In the genomic region with DNA sequence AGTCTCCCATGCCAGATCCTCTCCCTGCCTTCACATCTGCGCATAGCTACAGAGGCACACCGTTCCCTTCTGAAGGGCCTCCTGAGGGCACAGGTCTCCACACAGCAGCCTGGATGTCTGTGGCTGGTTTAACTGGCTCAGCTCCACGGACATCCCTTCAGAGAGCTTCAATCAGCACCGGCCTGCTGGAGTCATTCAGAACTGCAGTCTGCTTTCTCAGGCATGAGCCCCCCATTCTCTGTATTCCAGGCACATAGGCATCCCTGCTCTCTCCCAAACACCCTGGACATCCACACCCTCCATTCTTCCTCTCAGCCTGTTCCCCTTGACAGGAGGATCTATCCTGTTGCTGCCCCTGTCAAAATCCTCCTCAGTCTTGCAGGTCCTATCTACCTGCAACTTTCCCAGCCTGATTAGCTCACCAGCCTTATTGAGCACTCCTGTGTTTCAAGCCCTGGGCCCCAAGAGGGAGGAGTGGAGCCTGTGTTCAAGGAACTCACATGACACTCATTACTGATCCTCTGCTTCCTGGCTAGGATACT, we compare ENCODE assay signal across 1 cellular context.
TF ChIP-seq lines count a peak whose summit lies in the region.

No MANE protein-coding gene starts in this region.

TF ChIP-seq in HepG2, 621 proteins besides CTCF, POLR2A, EP300 and RAD21 (continued from another document and continues in another):
- TF ChIP-seq, protein P1, sequence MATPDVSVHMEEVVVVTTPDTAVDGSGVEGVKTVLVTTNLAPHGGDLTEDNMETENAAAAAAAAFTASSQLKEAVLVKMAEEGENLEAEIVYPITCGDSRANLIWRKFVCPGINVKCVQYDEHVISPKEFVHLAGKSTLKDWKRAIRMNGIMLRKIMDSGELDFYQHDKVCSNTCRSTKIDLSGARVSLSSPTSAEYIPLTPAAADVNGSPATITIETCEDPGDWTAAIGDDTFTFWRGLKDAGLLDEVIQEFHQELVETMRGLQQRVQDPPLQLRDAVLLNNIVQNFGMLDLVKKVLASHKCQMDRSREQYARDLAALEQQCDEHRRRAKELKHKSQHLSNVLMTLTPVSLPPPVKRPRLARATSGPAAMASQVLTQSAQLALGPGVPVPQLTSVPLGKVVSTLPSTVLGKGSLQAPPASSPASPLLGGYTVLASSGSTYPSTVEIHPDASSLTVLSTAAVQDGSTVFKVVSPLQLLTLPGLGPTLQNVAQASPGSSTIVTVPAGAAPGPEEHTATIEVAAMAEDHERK (CRISPR knock-in tag; IDR thresholded peaks at IDR 0.05; ENCODE audit: low read depth), result no peak
- no peak for TF ChIP-seq ZNF251 (CRISPR knock-in tag; IDR thresholded peaks at IDR 0.05)
- TF ChIP-seq ZNF788 (CRISPR knock-in tag; IDR thresholded peaks at IDR 0.05; ENCODE audit: borderline replicate concordance), result no peak
- no peak for TF ChIP-seq TBP (CRISPR knock-in tag; IDR thresholded peaks at IDR 0.05)
- TF ChIP-seq SIX1 (CRISPR knock-in tag; IDR thresholded peaks at IDR 0.05; ENCODE audit: borderline replicate concordance), result no peak
- TF ChIP-seq IRX3 (CRISPR knock-in tag; IDR thresholded peaks at IDR 0.05; ENCODE audit: borderline replicate concordance, low read depth), result no peak
- TF ChIP-seq ZSCAN21 (CRISPR knock-in tag; IDR thresholded peaks at IDR 0.05; ENCODE audit: borderline replicate concordance), result no peak
- peak; percentile 73; the same call in 1 of the 2 replicates for TF ChIP-seq ZNF879 (CRISPR knock-in tag; IDR thresholded peaks at IDR 0.05)
- TF ChIP-seq CCDC6 (CRISPR knock-in tag; IDR thresholded peaks at IDR 0.05), result no peak
- TF ChIP-seq, protein P2, sequence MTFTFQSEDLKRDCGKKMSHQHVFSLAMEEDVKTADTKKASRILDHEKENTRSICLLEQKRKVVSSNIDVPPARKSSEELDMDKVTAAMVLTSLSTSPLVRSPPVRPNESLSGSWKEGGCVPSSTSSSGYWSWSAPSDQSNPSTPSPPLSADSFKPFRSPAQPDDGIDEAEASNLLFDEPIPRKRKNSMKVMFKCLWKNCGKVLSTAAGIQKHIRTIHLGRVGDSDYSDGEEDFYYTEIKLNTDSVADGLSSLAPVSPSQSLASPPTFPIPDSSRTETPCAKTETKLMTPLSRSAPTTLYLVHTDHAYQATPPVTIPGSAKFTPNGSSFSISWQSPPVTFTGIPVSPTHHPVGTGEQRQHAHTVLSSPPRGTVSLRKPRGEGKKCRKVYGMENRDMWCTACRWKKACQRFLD (CRISPR knock-in tag; IDR thresholded peaks at IDR 0.05; ENCODE audit: borderline replicate concordance), result no peak
- TF ChIP-seq, protein P3, sequence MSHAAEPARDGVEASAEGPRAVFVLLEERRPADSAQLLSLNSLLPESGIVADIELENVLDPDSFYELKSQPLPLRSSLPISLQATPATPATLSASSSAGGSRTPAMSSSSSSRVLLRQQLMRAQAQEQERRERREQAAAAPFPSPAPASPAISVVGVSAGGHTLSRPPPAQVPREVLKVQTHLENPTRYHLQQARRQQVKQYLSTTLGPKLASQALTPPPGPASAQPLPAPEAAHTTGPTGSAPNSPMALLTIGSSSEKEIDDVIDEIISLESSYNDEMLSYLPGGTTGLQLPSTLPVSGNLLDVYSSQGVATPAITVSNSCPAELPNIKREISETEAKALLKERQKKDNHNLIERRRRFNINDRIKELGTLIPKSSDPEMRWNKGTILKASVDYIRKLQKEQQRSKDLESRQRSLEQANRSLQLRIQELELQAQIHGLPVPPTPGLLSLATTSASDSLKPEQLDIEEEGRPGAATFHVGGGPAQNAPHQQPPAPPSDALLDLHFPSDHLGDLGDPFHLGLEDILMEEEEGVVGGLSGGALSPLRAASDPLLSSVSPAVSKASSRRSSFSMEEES (CRISPR knock-in tag; IDR thresholded peaks at IDR 0.05), result peak; percentile 98
- no peak for TF ChIP-seq ZNF678 (CRISPR knock-in tag; IDR thresholded peaks at IDR 0.05)
- no peak for TF ChIP-seq HCFC1 (IDR thresholded peaks at IDR 0.05; ENCODE audit: low read depth, low read length)
- TF ChIP-seq, protein P4, sequence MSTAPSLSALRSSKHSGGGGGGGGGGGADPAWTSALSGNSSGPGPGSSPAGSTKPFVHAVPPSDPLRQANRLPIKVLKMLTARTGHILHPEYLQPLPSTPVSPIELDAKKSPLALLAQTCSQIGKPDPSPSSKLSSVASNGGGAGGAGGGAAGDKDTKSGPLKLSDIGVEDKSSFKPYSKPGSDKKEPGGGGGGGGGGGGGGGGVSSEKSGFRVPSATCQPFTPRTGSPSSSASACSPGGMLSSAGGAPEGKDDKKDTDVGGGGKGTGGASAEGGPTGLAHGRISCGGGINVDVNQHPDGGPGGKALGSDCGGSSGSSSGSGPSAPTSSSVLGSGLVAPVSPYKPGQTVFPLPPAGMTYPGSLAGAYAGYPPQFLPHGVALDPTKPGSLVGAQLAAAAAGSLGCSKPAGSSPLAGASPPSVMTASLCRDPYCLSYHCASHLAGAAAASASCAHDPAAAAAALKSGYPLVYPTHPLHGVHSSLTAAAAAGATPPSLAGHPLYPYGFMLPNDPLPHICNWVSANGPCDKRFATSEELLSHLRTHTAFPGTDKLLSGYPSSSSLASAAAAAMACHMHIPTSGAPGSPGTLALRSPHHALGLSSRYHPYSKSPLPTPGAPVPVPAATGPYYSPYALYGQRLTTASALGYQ (CRISPR knock-in tag; IDR thresholded peaks at IDR 0.05), result no peak
- TF ChIP-seq ZNF160 (CRISPR knock-in tag; IDR thresholded peaks at IDR 0.05), result no peak
- TF ChIP-seq, protein P5, sequence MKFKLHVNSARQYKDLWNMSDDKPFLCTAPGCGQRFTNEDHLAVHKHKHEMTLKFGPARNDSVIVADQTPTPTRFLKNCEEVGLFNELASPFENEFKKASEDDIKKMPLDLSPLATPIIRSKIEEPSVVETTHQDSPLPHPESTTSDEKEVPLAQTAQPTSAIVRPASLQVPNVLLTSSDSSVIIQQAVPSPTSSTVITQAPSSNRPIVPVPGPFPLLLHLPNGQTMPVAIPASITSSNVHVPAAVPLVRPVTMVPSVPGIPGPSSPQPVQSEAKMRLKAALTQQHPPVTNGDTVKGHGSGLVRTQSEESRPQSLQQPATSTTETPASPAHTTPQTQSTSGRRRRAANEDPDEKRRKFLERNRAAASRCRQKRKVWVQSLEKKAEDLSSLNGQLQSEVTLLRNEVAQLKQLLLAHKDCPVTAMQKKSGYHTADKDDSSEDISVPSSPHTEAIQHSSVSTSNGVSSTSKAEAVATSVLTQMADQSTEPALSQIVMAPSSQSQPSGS (CRISPR knock-in tag; IDR thresholded peaks at IDR 0.05), result 0 out of 2 replicates have a peak, but pooled peaks have one; percentile 10
- TF ChIP-seq PHF20 (CRISPR knock-in tag; IDR thresholded peaks at IDR 0.05), result no peak
- TF ChIP-seq, protein P6, sequence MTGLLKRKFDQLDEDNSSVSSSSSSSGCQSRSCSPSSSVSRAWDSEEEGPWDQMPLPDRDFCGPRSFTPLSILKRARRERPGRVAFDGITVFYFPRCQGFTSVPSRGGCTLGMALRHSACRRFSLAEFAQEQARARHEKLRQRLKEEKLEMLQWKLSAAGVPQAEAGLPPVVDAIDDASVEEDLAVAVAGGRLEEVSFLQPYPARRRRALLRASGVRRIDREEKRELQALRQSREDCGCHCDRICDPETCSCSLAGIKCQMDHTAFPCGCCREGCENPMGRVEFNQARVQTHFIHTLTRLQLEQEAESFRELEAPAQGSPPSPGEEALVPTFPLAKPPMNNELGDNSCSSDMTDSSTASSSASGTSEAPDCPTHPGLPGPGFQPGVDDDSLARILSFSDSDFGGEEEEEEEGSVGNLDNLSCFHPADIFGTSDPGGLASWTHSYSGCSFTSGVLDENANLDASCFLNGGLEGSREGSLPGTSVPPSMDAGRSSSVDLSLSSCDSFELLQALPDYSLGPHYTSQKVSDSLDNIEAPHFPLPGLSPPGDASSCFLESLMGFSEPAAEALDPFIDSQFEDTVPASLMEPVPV (CRISPR knock-in tag; IDR thresholded peaks at IDR 0.05), result 0 out of 2 replicates have a peak, but pooled peaks have one; percentile 54
- TF ChIP-seq GATAD1 (CRISPR knock-in tag; IDR thresholded peaks at IDR 0.05), result no peak
- no peak for TF ChIP-seq ZNF761 (CRISPR knock-in tag; conservative IDR thresholded peaks at IDR 0.05)
- TF ChIP-seq, protein P7, sequence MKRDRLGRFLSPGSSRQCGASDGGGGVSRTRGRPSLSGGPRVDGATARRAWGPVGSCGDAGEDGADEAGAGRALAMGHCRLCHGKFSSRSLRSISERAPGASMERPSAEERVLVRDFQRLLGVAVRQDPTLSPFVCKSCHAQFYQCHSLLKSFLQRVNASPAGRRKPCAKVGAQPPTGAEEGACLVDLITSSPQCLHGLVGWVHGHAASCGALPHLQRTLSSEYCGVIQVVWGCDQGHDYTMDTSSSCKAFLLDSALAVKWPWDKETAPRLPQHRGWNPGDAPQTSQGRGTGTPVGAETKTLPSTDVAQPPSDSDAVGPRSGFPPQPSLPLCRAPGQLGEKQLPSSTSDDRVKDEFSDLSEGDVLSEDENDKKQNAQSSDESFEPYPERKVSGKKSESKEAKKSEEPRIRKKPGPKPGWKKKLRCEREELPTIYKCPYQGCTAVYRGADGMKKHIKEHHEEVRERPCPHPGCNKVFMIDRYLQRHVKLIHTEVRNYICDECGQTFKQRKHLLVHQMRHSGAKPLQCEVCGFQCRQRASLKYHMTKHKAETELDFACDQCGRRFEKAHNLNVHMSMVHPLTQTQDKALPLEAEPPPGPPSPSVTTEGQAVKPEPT (CRISPR knock-in tag; IDR thresholded peaks at IDR 0.05; ENCODE audit: low read depth), result no peak
- no peak for TF ChIP-seq HDAC1 (CRISPR knock-in tag; IDR thresholded peaks at IDR 0.05)
- TF ChIP-seq, protein P8, sequence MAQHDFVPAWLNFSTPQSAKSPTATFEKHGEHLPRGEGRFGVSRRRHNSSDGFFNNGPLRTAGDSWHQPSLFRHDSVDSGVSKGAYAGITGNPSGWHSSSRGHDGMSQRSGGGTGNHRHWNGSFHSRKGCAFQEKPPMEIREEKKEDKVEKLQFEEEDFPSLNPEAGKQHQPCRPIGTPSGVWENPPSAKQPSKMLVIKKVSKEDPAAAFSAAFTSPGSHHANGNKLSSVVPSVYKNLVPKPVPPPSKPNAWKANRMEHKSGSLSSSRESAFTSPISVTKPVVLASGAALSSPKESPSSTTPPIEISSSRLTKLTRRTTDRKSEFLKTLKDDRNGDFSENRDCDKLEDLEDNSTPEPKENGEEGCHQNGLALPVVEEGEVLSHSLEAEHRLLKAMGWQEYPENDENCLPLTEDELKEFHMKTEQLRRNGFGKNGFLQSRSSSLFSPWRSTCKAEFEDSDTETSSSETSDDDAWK (CRISPR knock-in tag; IDR thresholded peaks at IDR 0.05), result no peak
- TF ChIP-seq ELF1 (CRISPR knock-in tag; IDR thresholded peaks at IDR 0.05), result no peak; the same call in 1 of the 2 replicates
- TF ChIP-seq FOXP1 (IDR thresholded peaks at IDR 0.05), result no peak
- TF ChIP-seq FOXP1 (CRISPR knock-in tag; IDR thresholded peaks at IDR 0.05), result no peak
- 0 out of 2 replicates have a peak, but pooled peaks have one; percentile 23 for TF ChIP-seq ZNF3 (CRISPR knock-in tag; IDR thresholded peaks at IDR 0.05)
- no peak for TF ChIP-seq NONO (IDR thresholded peaks at IDR 0.05)
- TF ChIP-seq NONO (CRISPR knock-in tag; conservative IDR thresholded peaks at IDR 0.05), result no peak
- no peak for TF ChIP-seq REXO4 (CRISPR knock-in tag; IDR thresholded peaks at IDR 0.05; ENCODE audit: borderline replicate concordance)
- no peak for TF ChIP-seq ZMAT3 (CRISPR knock-in tag; conservative IDR thresholded peaks at IDR 0.05)
- TF ChIP-seq, protein P9, sequence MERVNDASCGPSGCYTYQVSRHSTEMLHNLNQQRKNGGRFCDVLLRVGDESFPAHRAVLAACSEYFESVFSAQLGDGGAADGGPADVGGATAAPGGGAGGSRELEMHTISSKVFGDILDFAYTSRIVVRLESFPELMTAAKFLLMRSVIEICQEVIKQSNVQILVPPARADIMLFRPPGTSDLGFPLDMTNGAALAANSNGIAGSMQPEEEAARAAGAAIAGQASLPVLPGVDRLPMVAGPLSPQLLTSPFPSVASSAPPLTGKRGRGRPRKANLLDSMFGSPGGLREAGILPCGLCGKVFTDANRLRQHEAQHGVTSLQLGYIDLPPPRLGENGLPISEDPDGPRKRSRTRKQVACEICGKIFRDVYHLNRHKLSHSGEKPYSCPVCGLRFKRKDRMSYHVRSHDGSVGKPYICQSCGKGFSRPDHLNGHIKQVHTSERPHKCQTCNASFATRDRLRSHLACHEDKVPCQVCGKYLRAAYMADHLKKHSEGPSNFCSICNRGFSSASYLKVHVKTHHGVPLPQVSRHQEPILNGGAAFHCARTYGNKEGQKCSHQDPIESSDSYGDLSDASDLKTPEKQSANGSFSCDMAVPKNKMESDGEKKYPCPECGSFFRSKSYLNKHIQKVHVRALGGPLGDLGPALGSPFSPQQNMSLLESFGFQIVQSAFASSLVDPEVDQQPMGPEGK (CRISPR knock-in tag; IDR thresholded peaks at IDR 0.05), result peak; percentile 44
- TF ChIP-seq FOXM1 (CRISPR knock-in tag; IDR thresholded peaks at IDR 0.05), result no peak
- TF ChIP-seq SP4 (CRISPR knock-in tag; IDR thresholded peaks at IDR 0.05), result no peak
- TF ChIP-seq, protein P10, sequence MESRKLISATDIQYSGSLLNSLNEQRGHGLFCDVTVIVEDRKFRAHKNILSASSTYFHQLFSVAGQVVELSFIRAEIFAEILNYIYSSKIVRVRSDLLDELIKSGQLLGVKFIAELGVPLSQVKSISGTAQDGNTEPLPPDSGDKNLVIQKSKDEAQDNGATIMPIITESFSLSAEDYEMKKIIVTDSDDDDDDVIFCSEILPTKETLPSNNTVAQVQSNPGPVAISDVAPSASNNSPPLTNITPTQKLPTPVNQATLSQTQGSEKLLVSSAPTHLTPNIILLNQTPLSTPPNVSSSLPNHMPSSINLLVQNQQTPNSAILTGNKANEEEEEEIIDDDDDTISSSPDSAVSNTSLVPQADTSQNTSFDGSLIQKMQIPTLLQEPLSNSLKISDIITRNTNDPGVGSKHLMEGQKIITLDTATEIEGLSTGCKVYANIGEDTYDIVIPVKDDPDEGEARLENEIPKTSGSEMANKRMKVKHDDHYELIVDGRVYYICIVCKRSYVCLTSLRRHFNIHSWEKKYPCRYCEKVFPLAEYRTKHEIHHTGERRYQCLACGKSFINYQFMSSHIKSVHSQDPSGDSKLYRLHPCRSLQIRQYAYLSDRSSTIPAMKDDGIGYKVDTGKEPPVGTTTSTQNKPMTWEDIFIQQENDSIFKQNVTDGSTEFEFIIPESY (CRISPR knock-in tag; IDR thresholded peaks at IDR 0.05), result no peak; the same call in 1 of the 2 replicates
